ENCODE assay signal across 8 cellular contexts in genomic region chr22:37930270-37930951, GRCh38. TPM values are rescaled to one million over a fixed set of nuclear protein-coding genes. Genes with fewer than 3 reads are reported as not detected.
DNase-seq lines count a peak whose midpoint lies in the region; ATAC-seq and TF ChIP-seq lines count a peak whose summit lies in the region.
"Had no signal": no experiment of that assay in that cellular context is flagged by ENCODE, and none has a peak within 500 bp of the region (broad histone marks: within the 10 kb centered on the region; RNA-seq: fewer than 3 reads in every experiment).

No MANE protein-coding gene starts in this region.

- POLR2A ChIA-PET in GM10248 (lab: Yijun Ruan, JAX) = interaction anchor here (1.6 kb wide), 1 partner anchor 12 kb away, joined by 3 read pairs; no protein-coding TSS in a partner anchor

- peak; percentile 48 for ATAC-seq in sciatic nerve
- ATAC-seq in HG02973 (IDR thresholded peaks at IDR 0.05; ENCODE audit: unreplicated experiment) = no peak
- ATAC-seq in GM18861 (IDR thresholded peaks at IDR 0.05; ENCODE audit: unreplicated experiment) = no peak

- no peak for DNase-seq in GM10248 (ENCODE audit: extremely low spot score)
- peak; percentile 42 for DNase-seq in NB4 (ENCODE audit: low read depth)
- no peak for DNase-seq in epithelial cell of esophagus (ENCODE audit: low read depth)
- DNase-seq in sciatic nerve (ENCODE audit: low spot score) = no peak
- DNase-seq in NK-92 (lab: John Stamatoyannopoulos, UW; ENCODE audit: unreplicated experiment) = no peak

- CTCF ChIA-PET in GM10248 (lab: Yijun Ruan, JAX) = interaction anchor here (1.5 to 5.0 kb wide), 5 partner anchors 25 to 298 kb away, joined by 4 to 36 read pairs (median 5); partner anchors contain the start of genes ANKRD54 and MICALL1

- H3K4me3 ChIP-seq in NB4 (ENCODE audit: low read depth, low read length) = no peak overlapping the region
- no peak overlapping the region for H3K4me3 ChIP-seq in epithelial cell of esophagus (ENCODE audit: low read length)

- intact Hi-C loops in sciatic nerve (cut with DNase I) = loop anchor here (10.0 kb wide), 1 partner anchor 46 kb away; no protein-coding TSS in a partner anchor

- TF ChIP-seq CTCF in GM10248 (IDR thresholded peaks at IDR 0.05; ENCODE audit: control extremely low read depth, extremely low read depth, low read depth, missing control alignments) = peak; percentile 26
- peak; percentile 33 for TF ChIP-seq CTCF in NB4 (IDR thresholded peaks at IDR 0.05; ENCODE audit: low read depth, low read length)
- peak; percentile 48 for TF ChIP-seq CTCF in epithelial cell of esophagus (IDR thresholded peaks at IDR 0.05; ENCODE audit: insufficient read depth, low read depth, low read length, missing control alignments)

- no peak for TF ChIP-seq POLR2A in NB4 (IDR thresholded peaks at IDR 0.05; ENCODE audit: extremely low read depth, insufficient read length)

RNA-seq across cellular contexts. Expression of gene C22orf23, which starts 23.0 kb away (rescaled TPM):
- total RNA-seq in sciatic nerve = 0.45 TPM

RNA-seq across cellular contexts. Expression of gene POLR2F, which starts 23.1 kb away (rescaled TPM):
- total RNA-seq in sciatic nerve = 94.8 TPM

RNA-seq across cellular contexts. Expression of gene MICALL1, which starts 24.3 kb away (rescaled TPM):
- 30.4 TPM for total RNA-seq in sciatic nerve

RNA-seq across cellular contexts. Expression of gene SOX10, which starts 53.9 kb away (rescaled TPM):
- 179 TPM for total RNA-seq in sciatic nerve
- total RNA-seq: M059J had no signal
